ENCODE assay signal across 13 cellular contexts in the genomic region with DNA sequence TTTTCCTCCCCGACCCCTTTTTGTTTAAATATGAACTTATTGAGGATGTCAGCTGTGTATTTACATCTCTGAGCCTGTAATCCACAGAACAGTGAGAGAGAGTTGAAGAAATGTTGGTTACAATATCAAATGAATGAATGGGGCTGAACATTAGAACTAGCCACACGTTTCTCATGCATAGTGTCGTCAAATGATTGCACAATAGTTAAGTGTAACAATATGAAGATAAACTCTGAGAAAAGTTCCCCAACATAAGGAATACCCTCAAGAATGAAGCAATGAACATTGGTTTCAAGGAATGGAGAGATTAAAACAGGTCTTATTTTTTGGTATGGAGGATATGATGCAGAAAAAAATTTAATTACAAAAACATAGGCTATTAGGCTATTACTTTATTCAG.
"Had no signal": no experiment of that assay in that cellular context is flagged by ENCODE, and none has a peak within 500 bp of the region (broad histone marks: within the 10 kb centered on the region; RNA-seq: fewer than 3 reads in every experiment).

No MANE protein-coding gene starts in this region.

- H3K4me3 Mint-ChIP-seq: activated B cell treated with CpG ODN at 0.5 μM for 24 hours; activated naive CD8-positive, alpha-beta T cell; stimulated activated naive B cell treated with anti-CD40 and anti-IgM and Interleukin-4, amounts not matched to agents 10 μg/mL and 1 μg/mL and 100 μg/mL, for 72 hours; T-helper 1 cell treated with Interleukin-12 subunit alpha and Interleukin-12 subunit beta and Interleukin-4 antibody, amounts not matched to agents 30 μg/mL and 1 μg/mL, for 36 hours had no signal

- H3K27me3 ChIP-seq: esophagus muscularis mucosa, gastroesophageal sphincter, tibial nerve had no signal

- H3K4me3 ChIP-seq: esophagus muscularis mucosa, gastroesophageal sphincter, tibial nerve had no signal

- DNase-seq: activated B cell treated with CpG ODN at 0.5 μM for 24 hours; activated CD4-positive, alpha-beta T cell treated with anti-CD3 and anti-CD28 coated beads, Interleukin-2, amount 50 U/mL, for 1 hour; activated effector memory CD4-positive, alpha-beta T cell treated with anti-CD3 and anti-CD28 coated beads, Interleukin-2, amount 50 U/mL, for 16 hours; aorta; hippocampal formation; right cardiac atrium; stimulated activated naive B cell treated with anti-CD40 and anti-IgM and Interleukin-4, amounts not matched to agents 10 μg/mL and 1 μg/mL and 100 μg/mL, for 72 hours had no signal

- H3K36me3 Mint-ChIP-seq: activated naive CD8-positive, alpha-beta T cell; stimulated activated naive B cell treated with anti-CD40 and anti-IgM and Interleukin-4, amounts not matched to agents 10 μg/mL and 1 μg/mL and 100 μg/mL, for 72 hours had no signal

- H3K27ac ChIP-seq: esophagus muscularis mucosa, gastroesophageal sphincter, parathyroid adenoma, tibial nerve had no signal

- H3K36me3 ChIP-seq: esophagus muscularis mucosa, gastroesophageal sphincter, tibial nerve had no signal

- H3K9me3 Mint-ChIP-seq: activated B cell treated with CpG ODN at 0.5 μM for 24 hours; stimulated activated naive B cell treated with anti-CD40 and anti-IgM and Interleukin-4, amounts not matched to agents 10 μg/mL and 1 μg/mL and 100 μg/mL, for 72 hours; T-helper 1 cell treated with Interleukin-12 subunit alpha and Interleukin-12 subunit beta and Interleukin-4 antibody, amounts not matched to agents 30 μg/mL and 1 μg/mL, for 36 hours had no signal

- H3K27ac Mint-ChIP-seq: activated B cell treated with CpG ODN at 0.5 μM for 24 hours; activated naive CD8-positive, alpha-beta T cell; stimulated activated naive B cell treated with anti-CD40 and anti-IgM and Interleukin-4, amounts not matched to agents 10 μg/mL and 1 μg/mL and 100 μg/mL, for 72 hours; T-helper 1 cell treated with Interleukin-12 subunit alpha and Interleukin-12 subunit beta and Interleukin-4 antibody, amounts not matched to agents 30 μg/mL and 1 μg/mL, for 36 hours had no signal

- H3K9me3 ChIP-seq: esophagus muscularis mucosa, gastroesophageal sphincter, tibial nerve had no signal

- H3K4me1 ChIP-seq: gastroesophageal sphincter had no signal

- H3K4me1 Mint-ChIP-seq: activated B cell treated with CpG ODN at 0.5 μM for 24 hours; stimulated activated naive B cell treated with anti-CD40 and anti-IgM and Interleukin-4, amounts not matched to agents 10 μg/mL and 1 μg/mL and 100 μg/mL, for 72 hours had no signal

- H3K27me3 Mint-ChIP-seq: activated naive CD8-positive, alpha-beta T cell had no signal
